In the genomic region with DNA sequence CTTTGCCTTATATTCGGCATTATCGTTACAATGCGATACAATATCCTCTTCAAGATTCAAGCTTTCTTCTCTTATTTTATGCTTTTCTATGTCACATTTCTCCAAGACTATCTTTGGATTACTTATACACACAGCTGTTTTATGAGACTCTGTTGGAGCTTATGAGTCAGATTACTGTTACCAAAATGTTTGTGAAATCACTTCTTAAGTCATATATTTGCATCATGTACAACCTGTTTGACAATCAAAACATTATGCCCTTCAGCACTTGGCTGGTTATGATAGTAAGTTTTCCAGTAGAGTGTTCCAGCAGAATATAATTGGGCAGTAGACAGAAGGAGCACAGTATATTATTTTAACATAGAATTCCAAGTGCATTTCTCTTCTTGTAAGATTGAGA, we compare ENCODE assay signal across 25 cellular contexts. TPM values are rescaled to one million over a fixed set of nuclear protein-coding genes. Genes with fewer than 3 reads are reported as not detected.
DNase-seq lines count a peak whose midpoint lies in the region; ATAC-seq and TF ChIP-seq lines count a peak whose summit lies in the region.
"Had no signal": no experiment of that assay in that cellular context is flagged by ENCODE, and none has a peak within 500 bp of the region (broad histone marks: within the 10 kb centered on the region; RNA-seq: fewer than 3 reads in every experiment).

No MANE protein-coding gene starts in this region.

- 88% methylated on average over 3 of the region's 3 CpGs for WGBS in mammary epithelial cell (ENCODE audit: low coverage, missing lambda C conversion rate)

- CTCF ChIA-PET in HEK293 (lab: Yijun Ruan, JAX): interaction anchor here (1.2 kb wide), 1 partner anchor 32 kb away, joined by 3 read pairs; no protein-coding TSS in a partner anchor
- CTCF ChIA-PET in mammary epithelial cell (lab: Charles Lee; ENCODE audit: low non-redundant PET): no interaction called here

- ATAC-seq in HG03432 (IDR thresholded peaks at IDR 0.05; ENCODE audit: unreplicated experiment): no peak
- ATAC-seq: gastrocnemius medialis; left colon; right lobe of liver; stimulated activated naive B cell treated with anti-CD40 and anti-IgM and Interleukin-4, amounts not matched to agents 10 μg/mL and 1 μg/mL and 100 μg/mL, for 72 hours; upper lobe of right lung had no signal

- POLR2A ChIA-PET in HEK293 (lab: Yijun Ruan, JAX): no interaction called here

- intact Hi-C loops in mammary epithelial cell (cut with micrococcal nuclease): no loop called here

- H3K4me1 ChIP-seq in HEK293 (ENCODE audit: control insufficient read depth, insufficient read depth, low read length): no peaks in the 10 kb centered on the region
- H3K4me1 ChIP-seq in mammary epithelial cell (ENCODE audit: insufficient read depth, low read length): peaks cover 12% of the 10 kb centered on the region
- H3K4me1 ChIP-seq: gastrocnemius medialis, right lobe of liver, SJCRH30, upper lobe of right lung had no signal

- no peak overlapping the region for H3K9ac ChIP-seq in mammary epithelial cell (ENCODE audit: insufficient read depth, low read length)

- H2AFZ ChIP-seq in mammary epithelial cell (ENCODE audit: low read depth, low read length): no peak overlapping the region
- H2AFZ ChIP-seq: hepatocyte had no signal

- H3K27me3 ChIP-seq in mammary epithelial cell (ENCODE audit: insufficient read depth, low read length): peaks cover 10% of the 10 kb centered on the region
- H3K27me3 ChIP-seq: hepatocyte, right lobe of liver, SJCRH30, upper lobe of right lung had no signal

- H4K20me1 ChIP-seq in mammary epithelial cell (ENCODE audit: insufficient read depth, low read length): no peaks in the 10 kb centered on the region

- DNase-seq in mammary epithelial cell (peak; percentile 52), fibroblast of pulmonary artery (ENCODE audit: low read depth) (peak; percentile 54), coronary artery (ENCODE audit: low spot score) (no peak), NK-92 (lab: John Stamatoyannopoulos, UW; ENCODE audit: unreplicated experiment) (no peak)
- DNase-seq in effector CD8-positive, alpha-beta T cell (lab: John Stamatoyannopoulos, UW): no peak
- DNase-seq: activated B cell treated with CpG ODN at 0.5 μM for 24 hours; activated naive CD4-positive, alpha-beta T cell treated with anti-CD3 and anti-CD28 coated beads, Interleukin-2, amount 50 U/mL, for 16 hours; aorta; CD4-positive, alpha-beta memory T cell; gastrocnemius medialis; left colon; MM.1S; NCI-H1417; NCI-H2081; NCI-H345; right lobe of liver; SJCRH30; stimulated activated CD4-positive, alpha-beta T cell treated with anti-CD3 and anti-CD28 coated beads, Interleukin-4, amount 100 ng/mL, for 4 hours; stimulated activated naive B cell treated with anti-CD40 and anti-IgM and Interleukin-4, amounts not matched to agents 10 μg/mL and 1 μg/mL and 100 μg/mL, for 72 hours; T1000; upper lobe of right lung had no signal

- in situ Hi-C loops in mammary epithelial cell (cut with MboI; ENCODE audit: low sequenced_read_pairs in 2 of 2): no loop called here

- dilution Hi-C loops in mammary epithelial cell (cut with HindIII; ENCODE audit: low sequenced_read_pairs): no loop called here

- H3K79me2 ChIP-seq in mammary epithelial cell (ENCODE audit: insufficient read depth, low read length): no peaks in the 10 kb centered on the region
- H3K79me2 ChIP-seq: hepatocyte had no signal

- no peak overlapping the region for H3K4me3 ChIP-seq in HEK293 (ENCODE audit: low read depth, low read length)
- H3K4me3 ChIP-seq in mammary epithelial cell (replicated peaks in 1 of 3; ENCODE audit: insufficient read depth in 1 of 3, low read depth in 2 of 3, low read length in 3 of 3): no peak overlapping the region
- H3K4me3 ChIP-seq in fibroblast of pulmonary artery (replicated peaks; ENCODE audit: low read depth, low read length): no peak overlapping the region
- no peak overlapping the region for H3K4me3 ChIP-seq in coronary artery
- H3K4me3 ChIP-seq: gastrocnemius medialis, hepatocyte, right lobe of liver, SJCRH30, suprapubic skin, upper lobe of right lung had no signal

- H3K4me2 ChIP-seq in mammary epithelial cell (ENCODE audit: insufficient read depth, low read depth, low read length): no peak overlapping the region
- H3K4me2 ChIP-seq: hepatocyte had no signal

- H3K9me3 ChIP-seq in HEK293 (ENCODE audit: control insufficient read depth, insufficient read depth, low read depth, low read length) (no peaks in the 10 kb centered on the region), mammary epithelial cell (replicated peaks; ENCODE audit: insufficient read depth, low read length) (no peaks in the 10 kb centered on the region)
- H3K9me3 ChIP-seq: gastrocnemius medialis, right lobe of liver, SJCRH30, suprapubic skin, upper lobe of right lung had no signal

- TF ChIP-seq CTCF in HEK293 (tag by site-specific recombination; IDR thresholded peaks at IDR 0.05): no peak
- no peak for TF ChIP-seq CTCF in mammary epithelial cell (conservative IDR thresholded peaks at IDR 0.05 in 1 of 2, IDR thresholded peaks at IDR 0.05 in 1 of 2; ENCODE audit: extremely low read depth in 1 of 2, insufficient read depth in 1 of 2, low read depth in 1 of 2, low read length in 2 of 2)
- no peak for TF ChIP-seq CTCF in fibroblast of pulmonary artery (IDR thresholded peaks at IDR 0.05; ENCODE audit: low read length, missing control alignments)
- TF ChIP-seq CTCF in coronary artery (IDR thresholded peaks at IDR 0.05): no peak

- H3K36me3 ChIP-seq in HEK293 (ENCODE audit: control insufficient read depth in 2 of 2, insufficient read depth in 1 of 2, low read length in 2 of 2): no peaks in the 10 kb centered on the region
- no peaks in the 10 kb centered on the region for H3K36me3 ChIP-seq in mammary epithelial cell (ENCODE audit: insufficient read depth, low read length)
- H3K36me3 ChIP-seq: gastrocnemius medialis, right lobe of liver, SJCRH30, suprapubic skin, upper lobe of right lung had no signal

- H3K27ac ChIP-seq in HEK293 (ENCODE audit: extremely low read depth, low read depth, low read length) (no peak overlapping the region), mammary epithelial cell (ENCODE audit: insufficient read depth, low read depth, low read length) (no peak overlapping the region), coronary artery (no peak overlapping the region)
- H3K27ac ChIP-seq: gastrocnemius medialis, hepatocyte, right lobe of liver, SJCRH30, suprapubic skin, upper lobe of right lung had no signal

- no TSS peak for BruUV-seq in mammary epithelial cell (replicated peaks; lab: Mats Ljungman, UMichigan)

TF ChIP-seq in HEK293, 187 proteins besides CTCF, POLR2A, EP300 and RAD21:
- peak; percentile 65 for TF ChIP-seq SCRT2 (tag by site-specific recombination; IDR thresholded peaks at IDR 0.05)
- TF ChIP-seq, protein P1, sequence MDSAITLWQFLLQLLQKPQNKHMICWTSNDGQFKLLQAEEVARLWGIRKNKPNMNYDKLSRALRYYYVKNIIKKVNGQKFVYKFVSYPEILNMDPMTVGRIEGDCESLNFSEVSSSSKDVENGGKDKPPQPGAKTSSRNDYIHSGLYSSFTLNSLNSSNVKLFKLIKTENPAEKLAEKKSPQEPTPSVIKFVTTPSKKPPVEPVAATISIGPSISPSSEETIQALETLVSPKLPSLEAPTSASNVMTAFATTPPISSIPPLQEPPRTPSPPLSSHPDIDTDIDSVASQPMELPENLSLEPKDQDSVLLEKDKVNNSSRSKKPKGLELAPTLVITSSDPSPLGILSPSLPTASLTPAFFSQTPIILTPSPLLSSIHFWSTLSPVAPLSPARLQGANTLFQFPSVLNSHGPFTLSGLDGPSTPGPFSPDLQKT (IDR thresholded peaks at IDR 0.05; ENCODE audit: borderline replicate concordance, low read depth, low read length): no peak

RNA-seq across cellular contexts. Expression of a gene that starts 35.1 kb away (rescaled TPM):
- 1 to 10 TPM in 1 of 2 donors, under 1 TPM in 1; 0.33 to 1.2 TPM for total RNA-seq in mammary epithelial cell
- 4.2 TPM for polyA plus RNA-seq in mammary epithelial cell
- 12.1 TPM for polyA minus RNA-seq in mammary epithelial cell
- total RNA-seq: CD4-positive, alpha-beta memory T cell had no signal

Comparison
In these comparisons a context has a peak if more than half of its experiments do, and no peak if none do; other contexts are left out.
1. DNase-seq: peak in mammary epithelial cell (single experiment) and fibroblast of pulmonary artery (single experiment); none in effector CD8-positive, alpha-beta T cell (single experiment), coronary artery (single experiment) and NK-92 (single experiment).